In the genomic region with DNA sequence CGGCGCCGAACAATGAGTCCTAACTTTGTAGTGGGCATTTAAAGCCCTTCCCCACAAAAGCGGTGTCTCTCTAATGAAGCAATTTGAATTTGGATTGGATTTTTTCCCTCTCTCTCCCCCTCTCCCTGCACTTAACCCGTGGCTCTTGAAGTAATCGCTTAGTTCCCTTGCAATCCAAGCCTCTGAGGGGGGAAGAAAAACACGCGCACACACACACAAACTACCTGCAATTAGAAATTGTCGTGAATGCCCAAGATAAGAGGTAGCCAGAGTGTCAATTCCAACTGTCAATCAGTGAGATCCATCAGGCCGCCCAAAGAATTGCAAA, we compare ENCODE assay signal across 1 cellular context.
TF ChIP-seq lines count a peak whose summit lies in the region.

No MANE protein-coding gene starts in this region.

TF ChIP-seq in HEK293, 187 proteins besides CTCF, POLR2A, EP300 and RAD21 (continued from another document):
- TF ChIP-seq PRDM4 (tag by site-specific recombination; IDR thresholded peaks at IDR 0.05): no peak
- no peak for TF ChIP-seq ZNF121 (tag by site-specific recombination; IDR thresholded peaks at IDR 0.05)
- TF ChIP-seq ZNF114 (tag by site-specific recombination; IDR thresholded peaks at IDR 0.05): no peak
